Comparison of ENCODE assay signal across 30 cellular contexts in genomic region chr22:30073743-30074142, GRCh38. TPM values are rescaled to one million over a fixed set of nuclear protein-coding genes. Genes with fewer than 3 reads are reported as not detected.
"Had no signal": no experiment of that assay in that cellular context is flagged by ENCODE, and none has a peak within 500 bp of the region (broad histone marks: within the 10 kb centered on the region; RNA-seq: fewer than 3 reads in every experiment).

No MANE protein-coding gene starts in this region.

- ATAC-seq: activated CD8-positive, alpha-beta T cell treated with anti-CD3 and anti-CD28 coated beads for 36 hours; activated naive CD8-positive, alpha-beta T cell treated with anti-CD3 and anti-CD28 coated beads, Interleukin-2, amount 50 U/mL, for 24 hours; activated T-cell treated with anti-CD3 and anti-CD28 coated beads, Interleukin-2, amount 50 U/mL, for 4 hours; activated T-cell treated with anti-CD3 and anti-CD28 coated beads, Interleukin-2, amount 50 U/mL, for 72 hours; activated T-helper 17 cell treated with anti-CD3 and anti-CD28 coated beads, Interleukin-2, amount 50 U/mL, for 72 hours had no signal

- H3K4me3 ChIP-seq: ascending aorta had no signal

- H3K4me1 ChIP-seq: ascending aorta had no signal

- H3K27ac ChIP-seq: ascending aorta, VCaP had no signal

- H3K27me3 ChIP-seq: ascending aorta had no signal

- H3K36me3 ChIP-seq: ascending aorta had no signal

- DNase-seq: activated B cell treated with CpG ODN at 0.5 μM for 24 hours; activated CD4-positive, alpha-beta memory T cell treated with anti-CD3 and anti-CD28 coated beads for 36 hours; activated CD4-positive, alpha-beta T cell treated with anti-CD3 and anti-CD28 coated beads for 4 hours; activated CD4-positive, alpha-beta T cell treated with anti-CD3 and anti-CD28 coated beads, Interleukin-2, amount 10 ng/mL, durations not matched to agents 24 days and 14 days; activated CD4-positive, alpha-beta T cell treated with anti-CD3 and anti-CD28 coated beads, Interleukin-2, amount 50 U/mL, for 1 hour; activated CD4-positive, alpha-beta T cell treated with anti-CD3 and anti-CD28 coated beads, Interleukin-2, amount 50 U/mL, for 4 hours; activated CD4-positive, CD25-positive, alpha-beta regulatory T cell treated with anti-CD3 and anti-CD28 coated beads, Interleukin-2, amount 50 U/mL, for 72 hours; activated CD8-positive, alpha-beta memory T cell treated with anti-CD3 and anti-CD28 coated beads, Interleukin-2, amount 50 U/mL, for 4 hours; activated CD8-positive, alpha-beta T cell treated with anti-CD3 and anti-CD28 coated beads for 36 hours; activated effector memory CD4-positive, alpha-beta T cell treated with anti-CD3 and anti-CD28 coated beads, Interleukin-2, amount 50 U/mL, for 16 hours; activated gamma-delta T cell treated with Interleukin-2 at 50 U/mL for 16 hours; activated naive CD4-positive, alpha-beta T cell; activated naive CD4-positive, alpha-beta T cell treated with anti-CD3 and anti-CD28 coated beads for 36 hours; activated naive CD8-positive, alpha-beta T cell treated with anti-CD3 and anti-CD28 coated beads, Interleukin-2, amount 10 ng/mL, durations not matched to agents 7 days and 5 days; activated naive CD8-positive, alpha-beta T cell treated with anti-CD3 and anti-CD28 coated beads, Interleukin-2, amount 50 U/mL, for 24 hours; activated T-cell treated with anti-CD3 and anti-CD28 coated beads for 4 hours; activated T-cell treated with anti-CD3 and anti-CD28 coated beads, Interleukin-2, amount 50 U/mL, for 1 hour; activated T-cell treated with anti-CD3 and anti-CD28 coated beads, Interleukin-2, amount 50 U/mL, for 4 hours; activated T-cell treated with anti-CD3 and anti-CD28 coated beads, Interleukin-2, amount 50 U/mL, for 72 hours; amygdala; anterior cingulate cortex; central memory CD4-positive, alpha-beta T cell; T-helper 2 cell; T-helper 9 cell had no signal

- H3K9me3 ChIP-seq: ascending aorta had no signal

- FAIRE-seq: colon, TTC549 had no signal

RNA-seq across cellular contexts. Expression of gene HORMAD2, which starts 6.5 kb away (rescaled TPM):
- total RNA-seq: activated B cell treated with CpG ODN at 0.5 μM for 24 hours; activated CD4-positive, alpha-beta memory T cell treated with anti-CD3 and anti-CD28 coated beads for 36 hours; activated CD4-positive, alpha-beta T cell treated with anti-CD3 and anti-CD28 coated beads, Interleukin-2, amount 10 ng/mL, durations not matched to agents 24 days and 14 days; activated CD8-positive, alpha-beta memory T cell treated with anti-CD3 and anti-CD28 coated beads for 36 hours; activated CD8-positive, alpha-beta T cell treated with anti-CD3 and anti-CD28 coated beads for 36 hours; activated naive CD4-positive, alpha-beta T cell treated with anti-CD3 and anti-CD28 coated beads for 36 hours; activated T-cell treated with anti-CD3 and anti-CD28 coated beads, Interleukin-2, amount 50 U/mL, for 4 hours; ascending aorta had no signal
